In the genomic region with DNA sequence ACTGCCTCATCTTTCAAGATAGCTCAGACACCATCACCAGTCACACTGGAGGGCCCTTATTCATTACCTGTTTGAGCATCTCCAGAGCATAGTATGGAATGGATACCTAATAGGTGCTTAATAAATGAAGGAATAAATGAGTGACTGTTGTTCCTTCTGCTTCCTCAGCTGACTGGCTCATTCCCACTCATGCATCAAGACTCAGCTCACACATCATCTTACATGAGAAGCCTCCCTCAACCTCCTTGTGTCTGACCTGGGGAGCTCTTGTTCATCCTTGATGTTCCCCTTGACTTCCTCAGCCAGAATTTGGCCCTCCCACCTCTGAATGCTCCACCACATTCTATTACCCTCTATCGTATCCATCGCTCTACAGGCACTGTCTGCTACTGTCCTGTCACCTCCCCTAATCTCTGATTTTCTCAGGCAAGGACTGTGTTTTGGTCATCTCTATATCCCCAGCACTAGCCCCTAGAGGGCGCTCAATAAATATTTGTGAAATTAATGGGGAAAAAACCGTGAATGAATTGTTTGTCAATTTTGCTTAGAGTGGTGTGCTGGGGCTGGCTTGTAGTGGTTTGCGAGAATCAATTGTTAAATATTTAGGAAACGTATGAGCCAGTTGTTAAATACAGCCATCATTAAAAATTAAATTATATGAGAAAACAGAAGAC, we compare ENCODE assay signal across 9 cellular contexts.
DNase-seq lines count a peak whose midpoint lies in the region; ATAC-seq and TF ChIP-seq lines count a peak whose summit lies in the region.
"Had no signal": no experiment of that assay in that cellular context is flagged by ENCODE, and none has a peak within 500 bp of the region (broad histone marks: within the 10 kb centered on the region; RNA-seq: fewer than 3 reads in every experiment).

No MANE protein-coding gene starts in this region.

- no peaks in the 10 kb centered on the region for H3K36me3 ChIP-seq in SU-DHL-6 (ENCODE audit: low read length)
- no peaks in the 10 kb centered on the region for H3K36me3 ChIP-seq in mucosa of descending colon (ENCODE audit: low read depth)

- TF ChIP-seq CTCF in HL-60 (IDR thresholded peaks at IDR 0.05; ENCODE audit: insufficient read depth, low read length) (peak; percentile 20), SU-DHL-6 (IDR thresholded peaks at IDR 0.05; ENCODE audit: insufficient read depth, low read length, poor library complexity, severe bottlenecking) (peak; percentile 60), mucosa of descending colon (IDR thresholded peaks at IDR 0.05) (no peak)

- no peaks in the 10 kb centered on the region for H4K20me1 ChIP-seq in SU-DHL-6 (ENCODE audit: low read depth, low read length)

- ATAC-seq in mucosa of descending colon, result peak; percentile 31

- H3K27me3 ChIP-seq in HL-60 (ENCODE audit: insufficient read depth, poor library complexity, severe bottlenecking) (no peaks in the 10 kb centered on the region), SU-DHL-6 (ENCODE audit: low read length) (no peaks in the 10 kb centered on the region)

- H3K27ac ChIP-seq in HL-60 (replicated peaks) (no peak overlapping the region), SU-DHL-6 (ENCODE audit: low read depth, low read length) (no peak overlapping the region)
- H3K27ac ChIP-seq: skin epidermis had no signal

- no peaks in the 10 kb centered on the region for H3K79me2 ChIP-seq in SU-DHL-6 (ENCODE audit: insufficient read depth, low read length)

- no peak overlapping the region for H3K9ac ChIP-seq in SU-DHL-6 (ENCODE audit: low read length)

- no peaks in the 10 kb centered on the region for H3F3A ChIP-seq in SU-DHL-6 (ENCODE audit: insufficient read depth)

- H3K4me1 ChIP-seq in mucosa of descending colon (ENCODE audit: low read depth), result no peaks in the 10 kb centered on the region

- no peaks in the 10 kb centered on the region for H3K9me2 ChIP-seq in SU-DHL-6 (replicated peaks; ENCODE audit: insufficient read depth, low read length)

- H3K9me3 ChIP-seq in SU-DHL-6 (ENCODE audit: insufficient read depth, low read length), result no peaks in the 10 kb centered on the region
- H3K9me3 ChIP-seq in mucosa of descending colon, result no peaks in the 10 kb centered on the region

- H3K4me2 ChIP-seq in SU-DHL-6 (ENCODE audit: low read depth, low read length, poor library complexity, severe bottlenecking), result no peak overlapping the region

- no peak overlapping the region for H2AFZ ChIP-seq in SU-DHL-6 (ENCODE audit: low read depth, low read length, severe bottlenecking)

- DNase-seq in NCI-H345 (lab: John Stamatoyannopoulos, UW), result peak; percentile 5
- DNase-seq in NCI-H345 treated with DMSO at 0.1 percent for 48 hours (lab: John Stamatoyannopoulos, UW; ENCODE audit: unreplicated experiment), result no peak
- peak in 1 of 2 experiments; percentile 49 for DNase-seq in HL-60 (ENCODE audit: low read depth in 1 of 2, low spot score in 1 of 2)
- DNase-seq in dermis blood vessel endothelial cell, result peak; percentile 55
- peak in 1 of 3 donors; percentile 57 for DNase-seq in mucosa of descending colon
- DNase-seq in COR-L47 (lab: John Stamatoyannopoulos, UW), result no peak
- DNase-seq in cortex of kidney (lab: John Stamatoyannopoulos, UW), result no peak

- intact Hi-C loops in mucosa of descending colon (cut with DNase I, micrococcal nuclease), result no loop called here

- H3K4me3 ChIP-seq in HL-60 (replicated peaks; ENCODE audit: insufficient read depth, low read length) (no peak overlapping the region), SU-DHL-6 (ENCODE audit: insufficient read depth, low read length, poor library complexity, severe bottlenecking) (no peak overlapping the region), mucosa of descending colon (no peak overlapping the region)
- H3K4me3 ChIP-seq: skin epidermis had no signal

Comparison
In these comparisons a context has a peak if more than half of its experiments do, and no peak if none do; other contexts are left out.
1. DNase-seq: peak in NCI-H345 (single experiment) and dermis blood vessel endothelial cell (single experiment); none in NCI-H345 treated with DMSO at 0.1 percent for 48 hours (single experiment), COR-L47 (single experiment) and cortex of kidney (single experiment).